In the genomic region with DNA sequence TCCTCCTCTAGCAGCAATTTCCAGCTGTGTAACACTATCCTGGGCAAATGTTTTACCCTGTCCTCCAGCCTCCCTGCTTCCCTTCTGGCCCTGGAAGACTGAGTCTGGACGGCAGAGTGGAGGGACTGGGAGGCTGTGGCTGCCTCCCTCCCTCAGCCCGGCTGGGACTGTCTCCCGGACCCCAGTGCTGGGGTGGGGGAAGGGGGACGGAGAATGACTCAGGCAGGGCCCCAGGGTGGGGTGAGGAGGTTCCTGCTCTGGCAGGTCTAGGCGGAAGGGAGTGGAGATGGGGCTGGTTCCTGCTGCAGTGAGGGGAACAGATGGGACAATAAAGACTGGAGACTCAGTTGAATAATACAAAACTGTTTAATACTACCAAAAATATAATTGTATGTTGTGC, we compare ENCODE assay signal across 1 cellular context.
TF ChIP-seq lines count a peak whose summit lies in the region.

No MANE protein-coding gene starts in this region.

TF ChIP-seq in K562, 482 proteins besides CTCF, POLR2A, EP300 and RAD21:
- TF ChIP-seq ATF3 (IDR thresholded peaks at IDR 0.05) (peak; percentile 65), ATF3 (CRISPR knock-in tag; conservative IDR thresholded peaks at IDR 0.05) (no peak), NEUROD1 (IDR thresholded peaks at IDR 0.05; ENCODE audit: borderline replicate concordance, low read depth, low read length, partially characterized antibody) (peak; percentile 20), FOSL1 (tag; conservative IDR thresholded peaks at IDR 0.05) (peak; percentile 61), ZBTB1 (CRISPR knock-in tag; IDR thresholded peaks at IDR 0.05; ENCODE audit: borderline replicate concordance, low read depth) (no peak), LEF1 (IDR thresholded peaks at IDR 0.05) (0 out of 2 replicates have a peak, but pooled peaks have one; percentile 39), ARID1B (IDR thresholded peaks at IDR 0.05) (0 out of 2 replicates have a peak, but pooled peaks have one; percentile 30), VEZF1 (CRISPR knock-in tag; IDR thresholded peaks at IDR 0.05) (0 out of 2 replicates have a peak, but pooled peaks have one; percentile 22), ILF3 (IDR thresholded peaks at IDR 0.05; ENCODE audit: borderline replicate concordance) (no peak), TFAP4 (CRISPR knock-in tag; IDR thresholded peaks at IDR 0.05; ENCODE audit: borderline replicate concordance) (peak; percentile 17; the same call in 1 of the 2 replicates), ZNF197 (CRISPR knock-in tag; IDR thresholded peaks at IDR 0.05; ENCODE audit: low read depth) (no peak), MTF1 (CRISPR knock-in tag; IDR thresholded peaks at IDR 0.05; ENCODE audit: borderline replicate concordance) (no peak), TCF3 (CRISPR knock-in tag; IDR thresholded peaks at IDR 0.05) (0 out of 2 replicates have a peak, but pooled peaks have one; percentile 9), ZNF12 (CRISPR knock-in tag; IDR thresholded peaks at IDR 0.05) (no peak), TAF9B (IDR thresholded peaks at IDR 0.05; ENCODE audit: partially characterized antibody) (no peak), DDX20 (tag; IDR thresholded peaks at IDR 0.05; ENCODE audit: low read depth) (no peak), JUND (IDR thresholded peaks at IDR 0.05; ENCODE audit: borderline replicate concordance, low read depth, low read length) (peak; percentile 81), JUND (tag; IDR thresholded peaks at IDR 0.05; ENCODE audit: borderline replicate concordance, low read depth, low read length) (no peak; the same call in 2 of the 3 replicates), ZKSCAN1 (IDR thresholded peaks at IDR 0.05; ENCODE audit: low read depth, low read length) (no peak), NFE2 (IDR thresholded peaks at IDR 0.05; ENCODE audit: low read depth) (peak; percentile 63), TAF1 (IDR thresholded peaks at IDR 0.05; ENCODE audit: control insufficient read depth, extremely low read depth, insufficient read depth, low read length, severe bottlenecking) (peak; percentile 23), ZFP91 (CRISPR knock-in tag; IDR thresholded peaks at IDR 0.05) (no peak), MCM3 (IDR thresholded peaks at IDR 0.05) (no peak), MBD1 (CRISPR knock-in tag; IDR thresholded peaks at IDR 0.05) (no peak), DPF2 (IDR thresholded peaks at IDR 0.05) (peak; percentile 59; the same call in 1 of the 2 replicates), ZBTB7A (IDR thresholded peaks at IDR 0.05; ENCODE audit: borderline replicate concordance, control insufficient read depth, low read depth, low read length) (peak; percentile 69; the same call in 1 of the 2 replicates), ZC3H8 (IDR thresholded peaks at IDR 0.05) (no peak), MAFK (IDR thresholded peaks at IDR 0.05; ENCODE audit: low read length) (no peak)
- TF ChIP-seq, protein P1, sequence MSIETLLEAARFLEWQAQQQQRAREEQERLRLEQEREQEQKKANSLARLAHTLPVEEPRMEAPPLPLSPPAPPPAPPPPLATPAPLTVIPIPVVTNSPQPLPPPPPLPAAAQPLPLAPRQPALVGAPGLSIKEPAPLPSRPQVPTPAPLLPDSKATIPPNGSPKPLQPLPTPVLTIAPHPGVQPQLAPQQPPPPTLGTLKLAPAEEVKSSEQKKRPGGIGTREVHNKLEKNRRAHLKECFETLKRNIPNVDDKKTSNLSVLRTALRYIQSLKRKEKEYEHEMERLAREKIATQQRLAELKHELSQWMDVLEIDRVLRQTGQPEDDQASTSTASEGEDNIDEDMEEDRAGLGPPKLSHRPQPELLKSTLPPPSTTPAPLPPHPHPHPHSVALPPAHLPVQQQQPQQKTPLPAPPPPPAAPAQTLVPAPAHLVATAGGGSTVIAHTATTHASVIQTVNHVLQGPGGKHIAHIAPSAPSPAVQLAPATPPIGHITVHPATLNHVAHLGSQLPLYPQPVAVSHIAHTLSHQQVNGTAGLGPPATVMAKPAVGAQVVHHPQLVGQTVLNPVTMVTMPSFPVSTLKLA (conservative IDR thresholded peaks at IDR 0.05): peak; percentile 17 to 30; a peak in 1 of 4 replicates
